ENCODE assay signal across 1 cellular context in the genomic region with DNA sequence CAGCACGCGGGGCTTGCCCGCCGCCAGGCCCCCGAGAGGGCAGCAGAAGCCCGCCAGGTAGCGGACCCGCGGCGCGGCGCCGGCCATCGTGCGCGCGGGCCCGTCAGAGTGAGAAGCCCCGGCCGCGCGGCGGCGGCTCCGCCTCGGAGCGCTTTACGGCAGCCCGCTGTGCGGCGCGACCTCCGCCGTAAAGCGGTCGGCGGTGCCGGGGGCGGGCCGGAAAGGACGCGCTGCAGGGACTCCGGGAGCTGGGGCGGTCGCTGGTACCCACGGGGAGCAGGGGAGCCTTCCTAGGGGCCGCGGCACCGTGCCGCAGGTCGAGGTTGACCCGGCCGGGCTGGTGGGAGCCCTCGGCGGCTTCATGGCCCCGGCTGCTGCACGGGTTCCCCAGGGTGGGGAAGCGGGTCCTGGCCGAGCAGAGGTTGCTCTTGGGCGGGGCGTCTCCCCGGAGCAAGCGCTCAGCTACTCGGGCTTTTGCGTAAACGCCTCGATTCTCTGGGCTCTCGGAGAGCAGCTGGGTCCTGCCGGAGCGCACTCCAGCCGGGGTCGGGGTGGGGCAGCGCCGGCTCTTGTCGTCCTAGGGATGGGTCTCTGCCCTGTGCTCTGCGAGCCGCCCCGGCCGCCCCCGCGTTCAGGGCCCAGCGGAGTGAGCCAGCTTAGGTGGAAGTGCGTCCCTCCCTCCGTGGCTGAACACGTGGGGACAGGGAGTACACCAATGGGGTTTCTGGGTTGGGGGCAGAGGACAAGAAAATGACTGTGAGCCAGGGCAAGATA.
A peak's percentile ranks its signal among the peaks of the same experiment; 100 is the strongest.
TF ChIP-seq lines count a peak whose summit lies in the region.

A gene with protein sequence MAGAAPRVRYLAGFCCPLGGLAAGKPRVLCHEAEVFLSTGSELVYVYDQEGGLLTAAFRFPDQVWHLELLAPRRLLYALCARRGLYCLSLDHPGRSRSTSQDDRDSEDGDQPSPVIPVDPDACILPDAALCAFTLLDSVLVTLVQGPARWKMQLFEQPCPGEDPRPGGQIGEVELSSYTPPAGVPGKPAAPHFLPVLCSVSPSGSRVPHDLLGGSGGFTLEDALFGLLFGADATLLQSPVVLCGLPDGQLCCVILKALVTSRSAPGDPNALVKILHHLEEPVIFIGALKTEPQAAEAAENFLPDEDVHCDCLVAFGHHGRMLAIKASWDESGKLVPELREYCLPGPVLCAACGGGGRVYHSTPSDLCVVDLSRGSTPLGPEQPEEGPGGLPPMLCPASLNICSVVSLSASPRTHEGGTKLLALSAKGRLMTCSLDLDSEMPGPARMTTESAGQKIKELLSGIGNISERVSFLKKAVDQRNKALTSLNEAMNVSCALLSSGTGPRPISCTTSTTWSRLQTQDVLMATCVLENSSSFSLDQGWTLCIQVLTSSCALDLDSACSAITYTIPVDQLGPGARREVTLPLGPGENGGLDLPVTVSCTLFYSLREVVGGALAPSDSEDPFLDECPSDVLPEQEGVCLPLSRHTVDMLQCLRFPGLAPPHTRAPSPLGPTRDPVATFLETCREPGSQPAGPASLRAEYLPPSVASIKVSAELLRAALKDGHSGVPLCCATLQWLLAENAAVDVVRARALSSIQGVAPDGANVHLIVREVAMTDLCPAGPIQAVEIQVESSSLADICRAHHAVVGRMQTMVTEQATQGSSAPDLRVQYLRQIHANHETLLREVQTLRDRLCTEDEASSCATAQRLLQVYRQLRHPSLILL (minus strand): TSS at position 110 of the 774 bp plus-strand sequence. CDS start 23 bp downstream, at position 87.

TF ChIP-seq in WTC11, 78 proteins besides CTCF, POLR2A, EP300 and RAD21 (continued from another document):
- TF ChIP-seq, protein P1, sequence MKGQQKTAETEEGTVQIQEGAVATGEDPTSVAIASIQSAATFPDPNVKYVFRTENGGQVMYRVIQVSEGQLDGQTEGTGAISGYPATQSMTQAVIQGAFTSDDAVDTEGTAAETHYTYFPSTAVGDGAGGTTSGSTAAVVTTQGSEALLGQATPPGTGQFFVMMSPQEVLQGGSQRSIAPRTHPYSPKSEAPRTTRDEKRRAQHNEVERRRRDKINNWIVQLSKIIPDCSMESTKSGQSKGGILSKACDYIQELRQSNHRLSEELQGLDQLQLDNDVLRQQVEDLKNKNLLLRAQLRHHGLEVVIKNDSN (CRISPR knock-in tag; IDR thresholded peaks at IDR 0.05), result peak; percentile 34; the same call in 1 of the 2 replicates
- TF ChIP-seq ESRRA (CRISPR knock-in tag; IDR thresholded peaks at IDR 0.05; ENCODE audit: borderline replicate concordance) (peak; percentile 76), ZNF396 (CRISPR knock-in tag; IDR thresholded peaks at IDR 0.05; ENCODE audit: borderline replicate concordance) (no peak), ZNF138 (CRISPR knock-in tag; conservative IDR thresholded peaks at IDR 0.05) (no peak), CREM (CRISPR knock-in tag; IDR thresholded peaks at IDR 0.05) (peak; percentile 62; the same call in 1 of the 2 replicates), TP53 (CRISPR knock-in tag; IDR thresholded peaks at IDR 0.05) (peak; percentile 83; the same call in 1 of the 2 replicates), CREB1 (CRISPR knock-in tag; IDR thresholded peaks at IDR 0.05) (0 out of 2 replicates have a peak, but pooled peaks have one; percentile 15), TEAD1 (CRISPR knock-in tag; IDR thresholded peaks at IDR 0.05) (peak; percentile 43), HMGA2 (CRISPR knock-in tag; IDR thresholded peaks at IDR 0.05) (no peak), ELF4 (CRISPR knock-in tag; IDR thresholded peaks at IDR 0.05; ENCODE audit: low read depth) (0 out of 2 replicates have a peak, but pooled peaks have one; percentile 37), GABPB1 (CRISPR knock-in tag; IDR thresholded peaks at IDR 0.05) (peak; percentile 54; the same call in 1 of the 2 replicates), SP1 (CRISPR knock-in tag; conservative IDR thresholded peaks at IDR 0.05) (peak; percentile 70)
- TF ChIP-seq, protein P2, sequence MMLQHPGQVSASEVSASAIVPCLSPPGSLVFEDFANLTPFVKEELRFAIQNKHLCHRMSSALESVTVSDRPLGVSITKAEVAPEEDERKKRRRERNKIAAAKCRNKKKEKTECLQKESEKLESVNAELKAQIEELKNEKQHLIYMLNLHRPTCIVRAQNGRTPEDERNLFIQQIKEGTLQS (CRISPR knock-in tag; conservative IDR thresholded peaks at IDR 0.05), result no peak
- TF ChIP-seq, protein P3, sequence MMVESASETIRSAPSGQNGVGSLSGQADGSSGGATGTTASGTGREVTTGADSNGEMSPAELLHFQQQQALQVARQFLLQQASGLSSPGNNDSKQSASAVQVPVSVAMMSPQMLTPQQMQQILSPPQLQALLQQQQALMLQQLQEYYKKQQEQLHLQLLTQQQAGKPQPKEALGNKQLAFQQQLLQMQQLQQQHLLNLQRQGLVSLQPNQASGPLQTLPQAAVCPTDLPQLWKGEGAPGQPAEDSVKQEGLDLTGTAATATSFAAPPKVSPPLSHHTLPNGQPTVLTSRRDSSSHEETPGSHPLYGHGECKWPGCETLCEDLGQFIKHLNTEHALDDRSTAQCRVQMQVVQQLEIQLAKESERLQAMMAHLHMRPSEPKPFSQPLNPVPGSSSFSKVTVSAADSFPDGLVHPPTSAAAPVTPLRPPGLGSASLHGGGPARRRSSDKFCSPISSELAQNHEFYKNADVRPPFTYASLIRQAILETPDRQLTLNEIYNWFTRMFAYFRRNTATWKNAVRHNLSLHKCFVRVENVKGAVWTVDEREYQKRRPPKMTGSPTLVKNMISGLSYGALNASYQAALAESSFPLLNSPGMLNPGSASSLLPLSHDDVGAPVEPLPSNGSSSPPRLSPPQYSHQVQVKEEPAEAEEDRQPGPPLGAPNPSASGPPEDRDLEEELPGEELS (CRISPR knock-in tag; IDR thresholded peaks at IDR 0.05), result peak; percentile 65
- TF ChIP-seq, protein P4, sequence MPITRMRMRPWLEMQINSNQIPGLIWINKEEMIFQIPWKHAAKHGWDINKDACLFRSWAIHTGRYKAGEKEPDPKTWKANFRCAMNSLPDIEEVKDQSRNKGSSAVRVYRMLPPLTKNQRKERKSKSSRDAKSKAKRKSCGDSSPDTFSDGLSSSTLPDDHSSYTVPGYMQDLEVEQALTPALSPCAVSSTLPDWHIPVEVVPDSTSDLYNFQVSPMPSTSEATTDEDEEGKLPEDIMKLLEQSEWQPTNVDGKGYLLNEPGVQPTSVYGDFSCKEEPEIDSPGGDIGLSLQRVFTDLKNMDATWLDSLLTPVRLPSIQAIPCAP (CRISPR knock-in tag; IDR thresholded peaks at IDR 0.05), result 0 out of 2 replicates have a peak, but pooled peaks have one; percentile 43
